6 cellular contexts compared by ENCODE assay signal in the genomic region with DNA sequence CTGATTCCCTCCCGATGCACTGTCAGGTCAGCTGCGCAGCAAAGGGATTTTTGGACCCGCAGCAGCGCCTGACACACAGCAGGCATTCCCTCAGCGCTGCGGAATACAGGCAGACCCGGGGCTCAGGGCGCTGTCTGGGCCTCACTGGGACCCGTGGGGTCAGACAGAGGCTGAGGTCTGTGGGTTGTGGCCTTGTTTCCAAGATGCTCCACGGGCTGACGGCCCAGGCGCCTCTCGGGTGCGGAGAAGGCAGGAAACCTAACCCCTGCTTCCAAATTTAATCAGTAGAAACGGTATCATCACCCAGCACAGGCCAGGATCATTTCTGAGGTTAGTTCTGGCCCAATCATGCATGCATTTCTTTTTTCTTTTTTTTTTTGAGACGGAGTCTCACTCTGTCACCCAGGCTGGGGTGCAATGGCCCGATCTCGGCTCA. TPM values are rescaled to one million over a fixed set of nuclear protein-coding genes. Genes with fewer than 3 reads are reported as not detected.
A peak's percentile ranks its signal among the peaks of the same experiment; 100 is the strongest.
DNase-seq lines count a peak whose midpoint lies in the region; ATAC-seq lines count a peak whose summit lies in the region.

No MANE protein-coding gene starts in this region.

- H3K9ac ChIP-seq in endocrine pancreas (ENCODE audit: control insufficient read depth, insufficient read depth, low read length), result peak overlapping the region; percentile 73
- peak overlapping the region; percentile 84 for H3K9ac ChIP-seq in skeletal muscle satellite cell (ENCODE audit: low read depth, low read length)

- H3K9me3 ChIP-seq in MG63 (no peaks in the 10 kb centered on the region), endocrine pancreas (ENCODE audit: control insufficient read depth, low read length) (no peaks in the 10 kb centered on the region), skeletal muscle satellite cell (replicated peaks; ENCODE audit: low read length) (no peaks in the 10 kb centered on the region)

- H3K36me3 ChIP-seq in MG63 (no peaks in the 10 kb centered on the region), endocrine pancreas (ENCODE audit: control insufficient read depth, insufficient read depth, low read length) (no peaks in the 10 kb centered on the region), skeletal muscle satellite cell (ENCODE audit: insufficient read depth, low read length) (no peaks in the 10 kb centered on the region)

- peak overlapping the region; percentile 62 for H3K4me3 ChIP-seq in MG63
- no peak overlapping the region for H3K4me3 ChIP-seq in endocrine pancreas (ENCODE audit: control insufficient read depth, insufficient read depth, low read length)
- peak overlapping the region; percentile 76 for H3K4me3 ChIP-seq in skeletal muscle satellite cell (ENCODE audit: low read length)

- H3K4me1 ChIP-seq in endocrine pancreas (ENCODE audit: control insufficient read depth, insufficient read depth, low read length), result no peaks in the 10 kb centered on the region
- H3K4me1 ChIP-seq in skeletal muscle satellite cell (ENCODE audit: control insufficient read depth, insufficient read depth, low read length), result peaks cover 43% of the 10 kb centered on the region

- H3K27me3 ChIP-seq in MG63 (no peaks in the 10 kb centered on the region), endocrine pancreas (ENCODE audit: control insufficient read depth, insufficient read depth, low read length) (no peaks in the 10 kb centered on the region), skeletal muscle satellite cell (ENCODE audit: control insufficient read depth, insufficient read depth, low read length) (no peaks in the 10 kb centered on the region)

- ATAC-seq in HG03460 (IDR thresholded peaks at IDR 0.05; ENCODE audit: unreplicated experiment) (no peak), GM21619 (IDR thresholded peaks at IDR 0.05; ENCODE audit: unreplicated experiment) (no peak)

- no peak for DNase-seq in MG63
- no peak for DNase-seq in NCI-H2227 (lab: John Stamatoyannopoulos, UW; ENCODE audit: unreplicated experiment)

- H3K4me2 ChIP-seq in skeletal muscle satellite cell (ENCODE audit: low read length), result peak overlapping the region; percentile 94

RNA-seq across cellular contexts. Expression of gene RNF126, which starts 0.7 kb away (rescaled TPM):
- 22.0 and 23.5 TPM in 2 replicates for total RNA-seq in MG63 (2014; rRNA removed; shearing (Covaris generic); ENCODE audit: low replicate concordance)
- 55.8 and 70.8 TPM in 2 replicates for total RNA-seq in skeletal muscle satellite cell (2012; rRNA removed)

RNA-seq across cellular contexts. Expression of gene FSTL3, which starts 12.5 kb away (rescaled TPM):
- total RNA-seq in MG63 (2014; rRNA removed; shearing (Covaris generic); ENCODE audit: low replicate concordance), result 16.0 and 25.0 TPM in 2 replicates
- 32.2 and 166 TPM in 2 replicates for total RNA-seq in skeletal muscle satellite cell (2012; rRNA removed)

RNA-seq across cellular contexts. Expression of gene FGF22, which starts 24.0 kb away (rescaled TPM):
- total RNA-seq in MG63 (2014; rRNA removed; shearing (Covaris generic); ENCODE audit: low replicate concordance), result not detected in 2 replicates
- 0.44 TPM in 1 of 2 replicates, not detected in the other for total RNA-seq in skeletal muscle satellite cell (2012; rRNA removed)

RNA-seq across cellular contexts. Expression of gene POLRMT, which starts 30.4 kb away (rescaled TPM):
- 20.1 and 33.2 TPM in 2 replicates for total RNA-seq in MG63 (2014; rRNA removed; shearing (Covaris generic); ENCODE audit: low replicate concordance)
- 39.8 and 40.0 TPM in 2 replicates for total RNA-seq in skeletal muscle satellite cell (2012; rRNA removed)

RNA-seq across cellular contexts. Expression of gene PRSS57, which starts 31.6 kb away (rescaled TPM):
- total RNA-seq in MG63 (2014; rRNA removed; shearing (Covaris generic); ENCODE audit: low replicate concordance), result not detected in 2 replicates
- not detected in 2 replicates for total RNA-seq in skeletal muscle satellite cell (2012; rRNA removed)
